ENCODE assay signal across 27 cellular contexts in the genomic region with DNA sequence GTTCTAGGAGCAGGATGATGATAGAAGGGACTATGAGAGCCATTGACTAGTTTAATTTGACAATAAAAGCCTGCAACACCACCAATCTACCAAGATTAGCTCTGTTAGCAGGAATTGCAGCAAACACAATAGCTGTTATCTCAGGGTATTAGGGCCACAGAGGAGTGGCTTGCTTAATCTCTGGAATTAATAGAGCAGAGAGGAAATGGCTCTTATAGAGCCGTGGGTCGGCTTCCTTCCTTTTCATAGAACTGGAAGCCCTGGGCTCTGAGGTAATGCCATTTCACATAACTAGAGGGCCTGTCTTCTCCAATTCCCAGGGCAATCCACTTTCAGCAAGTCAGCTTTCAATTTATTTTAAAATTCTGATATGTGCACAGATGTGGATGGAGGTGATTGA.
DNase-seq lines count a peak whose midpoint lies in the region; ATAC-seq and TF ChIP-seq lines count a peak whose summit lies in the region.
"Had no signal": no experiment of that assay in that cellular context is flagged by ENCODE, and none has a peak within 500 bp of the region (broad histone marks: within the 10 kb centered on the region; RNA-seq: fewer than 3 reads in every experiment).

No MANE protein-coding gene starts in this region.

- intact Hi-C loops in left cardiac atrium (cut with DNase I): no loop called here
- intact Hi-C loops in cardiac septum (cut with DNase I): no loop called here

- TF ChIP-seq POLR2A in NB4 (IDR thresholded peaks at IDR 0.05; ENCODE audit: extremely low read depth, insufficient read length): no peak

- TF ChIP-seq CTCF in NB4 (IDR thresholded peaks at IDR 0.05; ENCODE audit: low read depth, low read length): no peak

- ATAC-seq in left cardiac atrium (peak; percentile 30 to 40), HG02763 (IDR thresholded peaks at IDR 0.05; ENCODE audit: unreplicated experiment) (no peak)
- ATAC-seq: GM12878; naive thymus-derived CD8-positive, alpha-beta T cell; stimulated activated memory B cell treated with anti-CD40 and anti-IgM and Interleukin-4, amounts not matched to agents 10 μg/mL and 1 μg/mL and 100 μg/mL, for 72 hours had no signal

- DNase-seq in left cardiac atrium: no peak
- DNase-seq in cardiac septum (ENCODE audit: low spot score): no peak
- peak; percentile 4 for DNase-seq in NB4 (ENCODE audit: low read depth)
- peak; percentile 77 for DNase-seq in dermis blood vessel endothelial cell
- DNase-seq in pulmonary artery endothelial cell (ENCODE audit: low read depth, low spot score): peak; percentile 58
- no peak for DNase-seq in activated naive CD4-positive, alpha-beta T cell (lab: John Stamatoyannopoulos, UW)
- no peak for DNase-seq in germinal center (ENCODE audit: low spot score)
- DNase-seq: ACHN; activated CD4-positive, alpha-beta memory T cell treated with anti-CD3 and anti-CD28 coated beads for 36 hours; activated CD4-positive, CD25-positive, alpha-beta regulatory T cell; activated CD8-positive, alpha-beta memory T cell treated with anti-CD3 and anti-CD28 coated beads, Interleukin-2, amount 50 U/mL, for 48 hours; C1 segment of cervical spinal cord; caudate nucleus; midbrain; naive thymus-derived CD8-positive, alpha-beta T cell; NCI-H1436 treated with DMSO at 0.1 percent for 48 hours; NCI-H2107; RPMI8226; SK-N-SH; stimulated activated CD4-positive, alpha-beta T cell treated with anti-CD3 and anti-CD28 coated beads, Interleukin-4, amount 100 ng/mL, for 1 hour; testis had no signal

- no peak overlapping the region for H3K4me3 ChIP-seq in NB4 (ENCODE audit: low read depth, low read length)
- H3K4me3 ChIP-seq: ascending aorta, GM12878, HAP-1, testis, vagina had no signal

Comparison
In these comparisons a context has a peak if more than half of its experiments do, and no peak if none do; other contexts are left out.
1. DNase-seq: peak in NB4 (single experiment), dermis blood vessel endothelial cell (single experiment) and pulmonary artery endothelial cell (single experiment); none in left cardiac atrium (single experiment), cardiac septum (single experiment), activated naive CD4-positive, alpha-beta T cell (0 of 4) and germinal center (single experiment).